ENCODE assay signal across 9 cellular contexts in the genomic region with DNA sequence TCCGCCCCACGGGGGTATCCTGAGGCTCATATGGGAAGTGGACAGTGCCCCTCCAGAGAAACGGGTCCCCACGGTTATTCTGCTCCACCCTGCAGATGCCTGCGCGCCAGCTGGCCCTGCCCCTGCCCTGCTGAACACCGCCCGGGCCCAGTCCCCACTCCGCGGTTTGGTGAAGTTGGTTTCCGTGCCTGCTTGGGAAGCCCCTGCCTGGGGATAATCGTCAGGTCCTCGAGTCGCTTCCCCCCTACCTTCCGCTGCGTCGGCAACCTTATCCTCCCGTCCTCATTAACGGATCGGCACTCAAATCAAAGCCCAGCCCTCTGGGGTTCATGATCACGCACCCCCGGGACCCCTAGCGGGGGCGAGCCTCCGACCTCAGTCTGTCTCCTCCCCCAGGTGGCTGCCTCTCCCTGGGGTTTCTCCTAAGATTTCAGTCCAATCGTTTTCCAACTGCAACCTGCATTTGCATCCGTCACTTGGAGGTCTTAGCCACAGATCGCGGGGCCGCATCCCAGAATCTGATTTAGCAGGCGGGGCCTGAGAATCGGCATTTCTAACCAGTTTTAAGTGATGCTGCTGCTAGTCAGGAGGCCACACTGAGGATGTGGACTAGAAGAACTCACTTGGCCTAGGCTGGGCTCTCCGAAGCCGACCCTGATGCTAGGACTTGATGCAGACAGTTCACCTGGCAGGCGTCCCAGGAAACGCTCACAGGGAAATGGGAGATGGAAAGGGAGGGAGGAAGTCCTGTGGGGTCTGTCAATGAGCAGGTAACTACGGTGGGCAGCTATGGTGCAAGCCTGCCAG. TPM values are rescaled to one million over a fixed set of nuclear protein-coding genes. Genes with fewer than 3 reads are reported as not detected.
DNase-seq lines count a peak whose midpoint lies in the region.
"Had no signal": no experiment of that assay in that cellular context is flagged by ENCODE, and none has a peak within 500 bp of the region (broad histone marks: within the 10 kb centered on the region; RNA-seq: fewer than 3 reads in every experiment).

No MANE protein-coding gene starts in this region.

- H3K27ac ChIP-seq in ectodermal cell (ENCODE audit: insufficient read depth, low read depth, low read length, poor library complexity, severe bottlenecking) = no peak overlapping the region
- H3K27ac ChIP-seq in rectal smooth muscle tissue (ENCODE audit: low read depth, low read length) = no peak overlapping the region
- H3K27ac ChIP-seq: 22Rv1 had no signal

- H3K4me3 ChIP-seq in ectodermal cell (ENCODE audit: insufficient read depth, low read depth, low read length) = peak overlapping the region; percentile 25
- peak overlapping the region; percentile 53 for H3K4me3 ChIP-seq in rectal smooth muscle tissue (ENCODE audit: low read length)

- WGBS in ectodermal cell, 2 experiments = 21 to 22% methylated on average over 37 of the region's 37 CpGs

- no peaks in the 10 kb centered on the region for H3K9me3 ChIP-seq in ectodermal cell (ENCODE audit: control insufficient read depth, low read length)

- H3K4me1 ChIP-seq in ectodermal cell (ENCODE audit: control insufficient read depth, insufficient read depth, low read length) (peaks cover 4% of the 10 kb centered on the region), rectal smooth muscle tissue (ENCODE audit: control insufficient read depth, insufficient read depth, low read length) (no peaks in the 10 kb centered on the region)

- H3K36me3 ChIP-seq in ectodermal cell (ENCODE audit: control insufficient read depth, insufficient read depth, low read length) = peaks cover 9% of the 10 kb centered on the region
- H3K36me3 ChIP-seq in rectal smooth muscle tissue (ENCODE audit: control insufficient read depth, insufficient read depth, low read length) = peaks cover 13% of the 10 kb centered on the region

- no peak overlapping the region for H3K9ac ChIP-seq in rectal smooth muscle tissue (ENCODE audit: low read length)

- DNase-seq in DMS 273 (lab: John Stamatoyannopoulos, UW; ENCODE audit: unreplicated experiment) (peak; percentile 60), DMS 273 treated with DMSO at 0.1 percent for 48 hours (lab: John Stamatoyannopoulos, UW) (no peak), T follicular helper cell (ENCODE audit: low read depth) (peak; percentile 31), OCI-M2 (lab: John Stamatoyannopoulos, UW; ENCODE audit: unreplicated experiment) (no peak), DMS114 treated with DMSO at 0.1 percent for 48 hours (lab: John Stamatoyannopoulos, UW; ENCODE audit: unreplicated experiment) (no peak), mesenteric fat pad (ENCODE audit: low spot score) (no peak)

- H3K27me3 ChIP-seq in ectodermal cell (ENCODE audit: control insufficient read depth, insufficient read depth, low read length, poor library complexity, severe bottlenecking) (peaks cover 44% of the 10 kb centered on the region), rectal smooth muscle tissue (ENCODE audit: control insufficient read depth, insufficient read depth, low read length) (peaks cover 14% of the 10 kb centered on the region)

RNA-seq across cellular contexts. Expression of gene WDR86, which starts 27.6 kb away (rescaled TPM):
- polyA plus RNA-seq in ectodermal cell (2013, experiment 1 of 4) = 7.3 TPM
- 13.3 TPM for polyA plus RNA-seq in ectodermal cell (2013, experiment 2 of 4)
- polyA plus RNA-seq in ectodermal cell (2013, experiment 3 of 4) = 12.1 TPM
- 12.3 TPM for polyA plus RNA-seq in ectodermal cell (2013, experiment 4 of 4)
- 19.4 TPM for total RNA-seq in mesenteric fat pad

RNA-seq across cellular contexts. Expression of gene NUB1, which starts 40.7 kb away (rescaled TPM):
- 83.5 TPM for polyA plus RNA-seq in ectodermal cell (2013, experiment 1 of 4)
- polyA plus RNA-seq in ectodermal cell (2013, experiment 2 of 4) = 81.5 TPM
- 53.4 TPM for polyA plus RNA-seq in ectodermal cell (2013, experiment 3 of 4)
- polyA plus RNA-seq in ectodermal cell (2013, experiment 4 of 4) = 56.2 TPM
- total RNA-seq in mesenteric fat pad = 59.2 TPM

RNA-seq across cellular contexts. Expression of gene CRYGN, which starts 57.7 kb away (rescaled TPM):
- polyA plus RNA-seq in ectodermal cell (2013, experiment 1 of 4) = not detected
- polyA plus RNA-seq in ectodermal cell (2013, experiment 2 of 4) = 0.30 TPM
- polyA plus RNA-seq in ectodermal cell (2013, experiment 3 of 4) = 0.32 TPM
- 0.61 TPM for polyA plus RNA-seq in ectodermal cell (2013, experiment 4 of 4)
- 1.5 TPM for total RNA-seq in mesenteric fat pad

Comparison
In these comparisons a context has a peak if more than half of its experiments do, and no peak if none do; other contexts are left out.
1. DNase-seq: peak in DMS 273 (single experiment) and T follicular helper cell (single experiment); none in DMS 273 treated with DMSO at 0.1 percent for 48 hours (single experiment), OCI-M2 (single experiment), DMS114 treated with DMSO at 0.1 percent for 48 hours (single experiment) and mesenteric fat pad (single experiment).